Comparison of ENCODE assay signal across 10 cellular contexts in the genomic region with DNA sequence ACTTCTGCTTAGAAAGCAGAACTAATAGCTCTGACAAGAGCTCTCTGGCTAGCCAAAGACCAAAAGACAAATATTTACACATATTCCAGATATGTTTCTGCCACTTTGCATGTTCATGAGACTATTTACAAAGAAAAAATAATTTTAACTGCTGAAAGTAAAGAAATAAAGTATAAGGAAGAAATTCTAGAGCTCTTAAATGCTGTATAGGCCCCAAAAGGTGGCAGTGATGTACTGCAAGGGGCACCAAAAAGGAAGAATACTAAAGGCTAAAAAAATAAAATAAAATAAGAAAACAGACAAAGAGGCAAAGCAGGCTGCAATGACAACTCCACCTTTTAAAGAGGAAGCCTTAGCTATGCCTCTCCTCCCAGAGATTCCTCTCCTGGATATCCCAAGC. TPM values are rescaled to one million over a fixed set of nuclear protein-coding genes. Genes with fewer than 3 reads are reported as not detected.
DNase-seq lines count a peak whose midpoint lies in the region; ATAC-seq and TF ChIP-seq lines count a peak whose summit lies in the region.
"Had no signal": no experiment of that assay in that cellular context is flagged by ENCODE, and none has a peak within 500 bp of the region (broad histone marks: within the 10 kb centered on the region; RNA-seq: fewer than 3 reads in every experiment).

No MANE protein-coding gene starts in this region.

- H3K9me3 ChIP-seq in prostate gland, result no peaks in the 10 kb centered on the region
- peaks cover 20% of the 10 kb centered on the region for H3K9me3 ChIP-seq in Caco-2

- no TSS peak for BruUV-seq in Caco-2 (replicated peaks; lab: Mats Ljungman, UMichigan)

- DNase-seq in EH (ENCODE audit: low read depth) (peak; percentile 56), NCI-H2081 treated with DMSO at 0.1 percent for 48 hours (lab: John Stamatoyannopoulos, UW) (peak; percentile 65), cerebellar cortex (ENCODE audit: low spot score) (peak; percentile 26), prostate gland (ENCODE audit: low spot score) (no peak), ureter (ENCODE audit: low spot score) (no peak), Caco-2 (no peak), NCI-H446 treated with DMSO at 0.1 percent for 48 hours (lab: John Stamatoyannopoulos, UW) (no peak)
- DNase-seq in stimulated activated naive CD8-positive, alpha-beta T cell treated with anti-CD3 and anti-CD28 coated beads, Interleukin-15, Interleukin-2, amounts not matched to agents 100 U/mL and 50 U/mL, for 24 hours, result no peak

- H3K9me3 Mint-ChIP-seq in Caco-2 (ENCODE audit: unreplicated experiment), result peaks cover 27% of the 10 kb centered on the region

- no peak overlapping the region for H3K4me3 Mint-ChIP-seq in Caco-2 (ENCODE audit: unreplicated experiment)

- CTCF ChIA-PET in Caco-2 (lab: Charles Lee), result interaction anchor here (1.0 to 2.1 kb wide), 3 partner anchors 18 to 192 kb away, joined by 4 to 6 read pairs (median 6); no protein-coding TSS in a partner anchor

- TF ChIP-seq CTCF in prostate gland (IDR thresholded peaks at IDR 0.05) (peak in 2 of 4 experiments; percentile 42 to 47), Caco-2 (IDR thresholded peaks at IDR 0.05; ENCODE audit: insufficient read depth in 1 of 2, low read depth in 1 of 2, low read length in 1 of 2, severe bottlenecking in 1 of 2, unreplicated experiment in 1 of 2) (peak in 1 of 2 experiments; percentile 11)

- H3K36me3 ChIP-seq in prostate gland (no peaks in the 10 kb centered on the region), Caco-2 (ENCODE audit: control insufficient read depth, insufficient read depth, low read length) (no peaks in the 10 kb centered on the region; the same call in 1 of the 2 replicates)

- peaks cover 15% of the 10 kb centered on the region for H3K4me1 ChIP-seq in prostate gland (replicated peaks)
- H3K4me1 ChIP-seq in Caco-2, result peaks cover 55% of the 10 kb centered on the region

- H3K27me3 ChIP-seq in prostate gland (replicated peaks; ENCODE audit: insufficient read depth) (no peaks in the 10 kb centered on the region), Caco-2 (replicated peaks; ENCODE audit: control insufficient read depth, insufficient read depth, low read length) (no peaks in the 10 kb centered on the region)

- peaks cover 5% of the 10 kb centered on the region for H3K36me3 Mint-ChIP-seq in Caco-2 (ENCODE audit: insufficient read depth, unreplicated experiment)

- no peak overlapping the region for H3K27ac Mint-ChIP-seq in Caco-2 (ENCODE audit: unreplicated experiment)

- no peak for TF ChIP-seq POLR2A in prostate gland (IDR thresholded peaks at IDR 0.05)

- peak overlapping the region; percentile 99 to 100 for H3K27ac ChIP-seq in prostate gland
- H3K27ac ChIP-seq: SK-N-MC had no signal

- no peak overlapping the region for H3K4me3 ChIP-seq in prostate gland
- no peak overlapping the region for H3K4me3 ChIP-seq in Caco-2 (ENCODE audit: low read depth, low read length)
- H3K4me3 ChIP-seq: SK-N-MC had no signal

- intact Hi-C loops in prostate gland (cut with DNase I), result loop anchor here (5.0 to 10.0 kb wide), 2 partner anchors 152 to 355 kb away; partner anchors contain the start of genes GABARAPL1 and YBX3
- intact Hi-C loops in Caco-2 (cut with micrococcal nuclease; ENCODE audit: unreplicated experiment), result loop anchor here (10.0 kb wide), 1 partner anchor 132 kb away; no protein-coding TSS in a partner anchor

- no peaks in the 10 kb centered on the region for H3K27me3 Mint-ChIP-seq in Caco-2 (ENCODE audit: insufficient read depth, unreplicated experiment)

- no peak for ATAC-seq in stimulated activated naive CD8-positive, alpha-beta T cell treated with anti-CD3 and anti-CD28 coated beads, Interleukin-15, Interleukin-2, amounts not matched to agents 100 U/mL and 50 U/mL, for 24 hours

- peaks cover 20% of the 10 kb centered on the region for H3K4me1 Mint-ChIP-seq in Caco-2 (ENCODE audit: low read depth, unreplicated experiment)

- POLR2A ChIA-PET in Caco-2 (lab: Charles Lee), result interaction anchor here (0.6 kb wide), 1 partner anchor 178 kb away, joined by 17 read pairs; no protein-coding TSS in a partner anchor

RNA-seq across cellular contexts. Expression of gene KLRK1, which starts 23.0 kb away (rescaled TPM):
- 1 to 10 TPM in 1 of 2 donors, under 1 TPM in 1; 0.59 to 2.8 TPM for total RNA-seq in prostate gland
- total RNA-seq in ureter, result 7.6 TPM
- 0.18 and 0.28 TPM in 2 replicates for total RNA-seq in Caco-2 (2022)
- total RNA-seq: glomerular endothelial cell had no signal

RNA-seq across cellular contexts. Expression of gene KLRC4, which starts 42.7 kb away (rescaled TPM):
- total RNA-seq in prostate gland (under 1 TPM in 1 of 2 donors, not detected in 1; 0.96 TPM), ureter (3.4 TPM), Caco-2 (2022) (not detected in 2 replicates)
- total RNA-seq: glomerular endothelial cell had no signal

RNA-seq across cellular contexts. Expression of gene KLRC3, which starts 53.5 kb away (rescaled TPM):
- not detected for total RNA-seq in prostate gland
- 1.1 TPM for total RNA-seq in ureter
- total RNA-seq in Caco-2 (2022), result not detected in 2 replicates
- total RNA-seq: glomerular endothelial cell had no signal

RNA-seq across cellular contexts. Expression of gene KLRD1, which starts 59.2 kb away (rescaled TPM):
- under 1 TPM; 0.32 to 0.40 TPM for total RNA-seq in prostate gland
- 7.8 TPM for total RNA-seq in ureter
- total RNA-seq in Caco-2 (2022), result 0.05 and 0.23 TPM in 2 replicates

Comparison
In these comparisons a context has a peak if more than half of its experiments do, and no peak if none do; other contexts are left out.
1. DNase-seq: peak in EH (single experiment), NCI-H2081 treated with DMSO at 0.1 percent for 48 hours (single experiment) and cerebellar cortex (single experiment); none in prostate gland (single experiment), stimulated activated naive CD8-positive, alpha-beta T cell treated with anti-CD3 and anti-CD28 coated beads, Interleukin-15, Interleukin-2, amounts not matched to agents 100 U/mL and 50 U/mL, for 24 hours (single experiment), ureter (single experiment), Caco-2 (0 of 2) and NCI-H446 treated with DMSO at 0.1 percent for 48 hours (single experiment).